1 cellular context compared by ENCODE assay signal in the genomic region with DNA sequence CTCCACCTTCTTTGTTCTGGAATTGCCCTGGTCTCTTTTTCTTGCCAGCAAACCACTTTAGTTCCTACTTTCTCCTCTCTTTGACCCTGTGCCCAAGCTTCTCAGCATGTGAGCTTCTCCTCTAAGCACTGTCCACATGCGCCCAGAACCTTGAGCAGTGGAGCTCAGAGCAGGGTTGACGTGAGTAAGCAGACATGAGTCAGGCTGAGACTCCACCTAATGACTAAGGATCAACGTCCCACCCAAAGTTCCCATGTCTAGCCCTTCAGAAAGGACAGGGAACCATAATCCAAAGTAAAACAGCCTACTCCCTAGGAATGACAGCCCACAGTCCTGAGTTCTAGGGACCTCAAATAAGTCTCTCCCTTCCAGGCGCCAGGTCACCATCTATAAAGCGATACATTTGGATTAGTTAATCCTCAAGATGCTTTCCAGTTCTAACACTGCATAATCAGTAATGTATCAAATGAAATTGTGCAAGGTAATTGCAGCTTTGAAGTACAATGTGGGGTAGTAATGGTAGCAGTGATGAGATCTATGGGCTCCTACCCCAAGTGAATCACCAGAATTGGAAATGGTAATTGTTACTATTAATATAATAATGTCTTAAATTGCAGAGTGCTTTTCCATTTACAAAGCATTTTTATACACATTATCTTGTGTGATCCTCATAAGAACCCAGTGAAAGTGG.
TF ChIP-seq lines count a peak whose summit lies in the region.

No MANE protein-coding gene starts in this region.

TF ChIP-seq in SK-N-SH, 30 proteins besides CTCF, POLR2A, EP300 and RAD21 (continued from another document):
- no peak; the same call in 1 of the 2 replicates for TF ChIP-seq TCF12 (IDR thresholded peaks at IDR 0.05)
- TF ChIP-seq RXRA (IDR thresholded peaks at IDR 0.05; ENCODE audit: borderline replicate concordance, low read depth): no peak; the same call in 1 of the 2 replicates
- no peak for TF ChIP-seq FOXJ3 (CRISPR knock-in tag; IDR thresholded peaks at IDR 0.05)
- TF ChIP-seq, protein P1, sequence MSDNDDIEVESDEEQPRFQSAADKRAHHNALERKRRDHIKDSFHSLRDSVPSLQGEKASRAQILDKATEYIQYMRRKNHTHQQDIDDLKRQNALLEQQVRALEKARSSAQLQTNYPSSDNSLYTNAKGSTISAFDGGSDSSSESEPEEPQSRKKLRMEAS (IDR thresholded peaks at IDR 0.05; ENCODE audit: low read depth): peak; percentile 84
- peak; percentile 39; the same call in 1 of the 2 replicates for TF ChIP-seq JUND (IDR thresholded peaks at IDR 0.05)
- no peak for TF ChIP-seq ELF1 (IDR thresholded peaks at IDR 0.05)
- TF ChIP-seq SIN3A (IDR thresholded peaks at IDR 0.05; ENCODE audit: borderline replicate concordance, low read depth, low read length): 0 out of 2 replicates have a peak, but pooled peaks have one; percentile 48
- TF ChIP-seq GATA2 (CRISPR knock-in tag; IDR thresholded peaks at IDR 0.05): no peak
